7 cellular contexts compared by ENCODE assay signal in genomic region chr7:65762712-65763111, GRCh38.
DNase-seq lines count a peak whose midpoint lies in the region; ATAC-seq, FAIRE-seq and TF ChIP-seq lines count a peak whose summit lies in the region.
"Not testable (repeated sequence)": the region's sequence is repeated elsewhere in the genome, so short reads cannot be mapped to it uniquely, and the experiment has no call there.

No MANE protein-coding gene starts in this region.

- CTCF ChIA-PET in PC-3 (lab: Charles Lee), result not testable (repeated sequence)

- not testable (repeated sequence) for BruUV-seq in PC-3 (replicated peaks; lab: Mats Ljungman, UMichigan)

- not testable (repeated sequence) for H3K79me2 ChIP-seq in PC-3 (ENCODE audit: low read length)

- not testable (repeated sequence) for H3K4me1 ChIP-seq in PC-3 (ENCODE audit: insufficient read depth, low read length); left lung

- not testable (repeated sequence) for H3K4me2 ChIP-seq in PC-3 (ENCODE audit: low read length)

- TF ChIP-seq POLR2A in H54 (IDR thresholded peaks at IDR 0.05; ENCODE audit: low read depth, low read length), result not testable (repeated sequence)

- H3K9ac ChIP-seq in PC-3 (ENCODE audit: low read length), result not testable (repeated sequence)

- not testable (repeated sequence) for H3K36me3 ChIP-seq in PC-3 (ENCODE audit: low read depth, low read length)
- peaks cover 0 to 36% of the 10 kb centered on the region in 2 donors for H3K36me3 ChIP-seq in left lung

- POLR2A ChIA-PET in PC-3 (lab: Charles Lee; ENCODE audit: unreplicated experiment), result not testable (repeated sequence)

- intact Hi-C loops in PC-3 (cut with micrococcal nuclease); activated CD4-positive, alpha-beta T cell treated with anti-CD3 and anti-CD28 coated beads, Interleukin-2, amount 10 ng/mL, durations not matched to agents 24 days and 14 days (cut with micrococcal nuclease); left lung (cut with DNase I): not testable (repeated sequence)

- not testable (repeated sequence) for H3K4me3 ChIP-seq in PC-3 (ENCODE audit: low read length); fibroblast of mammary gland (ENCODE audit: control insufficient read depth, low read depth, low read length); left lung; retinal pigment epithelial cell (ENCODE audit: low read length)

- H3K4me3 Mint-ChIP-seq in activated CD4-positive, alpha-beta T cell treated with anti-CD3 and anti-CD28 coated beads, Interleukin-2, amount 10 ng/mL, durations not matched to agents 24 days and 14 days; activated naive CD8-positive, alpha-beta T cell treated with anti-CD3 and anti-CD28 coated beads, Interleukin-2, amount 50 U/mL, for 24 hours: not testable (repeated sequence)

- ATAC-seq in PC-3 (peak; percentile 98), left lung (peak; percentile 65)
- peak; percentile 58 for ATAC-seq in activated naive CD8-positive, alpha-beta T cell treated with anti-CD3 and anti-CD28 coated beads, Interleukin-2, amount 50 U/mL, for 24 hours

- H3K9me3 ChIP-seq in PC-3 (ENCODE audit: low read length); left lung: not testable (repeated sequence)

- H2AFZ ChIP-seq in PC-3 (ENCODE audit: low read length), result not testable (repeated sequence)

- peak overlapping the region; percentile 39; the same call in 1 of the 2 replicates for H3K27ac ChIP-seq in PC-3 (ENCODE audit: low read length)
- H3K27ac ChIP-seq in left lung, result not testable (repeated sequence)

- peaks cover 25% of the 10 kb centered on the region for H3K36me3 Mint-ChIP-seq in activated CD4-positive, alpha-beta T cell treated with anti-CD3 and anti-CD28 coated beads, Interleukin-2, amount 10 ng/mL, durations not matched to agents 24 days and 14 days (ENCODE audit: low read depth)
- peaks cover 32% of the 10 kb centered on the region for H3K36me3 Mint-ChIP-seq in activated naive CD8-positive, alpha-beta T cell treated with anti-CD3 and anti-CD28 coated beads, Interleukin-2, amount 50 U/mL, for 24 hours (ENCODE audit: low read depth)

- not testable (repeated sequence) for DNase-seq in H54 (ENCODE audit: insufficient read length, low spot score); activated CD4-positive, alpha-beta T cell treated with anti-CD3 and anti-CD28 coated beads, Interleukin-2, amount 10 ng/mL, durations not matched to agents 24 days and 14 days; activated naive CD8-positive, alpha-beta T cell treated with anti-CD3 and anti-CD28 coated beads, Interleukin-2, amount 50 U/mL, for 24 hours; left lung
- DNase-seq in PC-3 (peak; percentile 28), fibroblast of mammary gland (ENCODE audit: low read depth) (peak; percentile 25), retinal pigment epithelial cell (ENCODE audit: low read depth) (peak; percentile 6)

- not testable (repeated sequence) for H3K4me1 Mint-ChIP-seq in activated CD4-positive, alpha-beta T cell treated with anti-CD3 and anti-CD28 coated beads, Interleukin-2, amount 10 ng/mL, durations not matched to agents 24 days and 14 days
- H3K4me1 Mint-ChIP-seq in activated naive CD8-positive, alpha-beta T cell treated with anti-CD3 and anti-CD28 coated beads, Interleukin-2, amount 50 U/mL, for 24 hours, result peaks cover 16% of the 10 kb centered on the region

- not testable (repeated sequence) for H3K9me3 Mint-ChIP-seq in activated CD4-positive, alpha-beta T cell treated with anti-CD3 and anti-CD28 coated beads, Interleukin-2, amount 10 ng/mL, durations not matched to agents 24 days and 14 days; activated naive CD8-positive, alpha-beta T cell treated with anti-CD3 and anti-CD28 coated beads, Interleukin-2, amount 50 U/mL, for 24 hours

- not testable (repeated sequence) for H3K27me3 ChIP-seq in PC-3 (ENCODE audit: low read length); left lung

- H3F3A ChIP-seq in PC-3 (ENCODE audit: low read length, unreplicated experiment), result not testable (repeated sequence)

- not testable (repeated sequence) for H3K27me3 Mint-ChIP-seq in activated CD4-positive, alpha-beta T cell treated with anti-CD3 and anti-CD28 coated beads, Interleukin-2, amount 10 ng/mL, durations not matched to agents 24 days and 14 days; activated naive CD8-positive, alpha-beta T cell treated with anti-CD3 and anti-CD28 coated beads, Interleukin-2, amount 50 U/mL, for 24 hours

- H4K20me1 ChIP-seq in PC-3 (ENCODE audit: low read length), result not testable (repeated sequence)

- H3K9me2 ChIP-seq in PC-3 (replicated peaks; ENCODE audit: low read length), result not testable (repeated sequence)

- H3K27ac Mint-ChIP-seq in activated CD4-positive, alpha-beta T cell treated with anti-CD3 and anti-CD28 coated beads, Interleukin-2, amount 10 ng/mL, durations not matched to agents 24 days and 14 days, result peak overlapping the region; percentile 32
- peak overlapping the region; percentile 76 for H3K27ac Mint-ChIP-seq in activated naive CD8-positive, alpha-beta T cell treated with anti-CD3 and anti-CD28 coated beads, Interleukin-2, amount 50 U/mL, for 24 hours

- FAIRE-seq in H54 (lab: Jason Lieb, UNC), result peak; percentile 57

- TF ChIP-seq CTCF in PC-3 (conservative IDR thresholded peaks at IDR 0.05; ENCODE audit: low read depth, low read length); fibroblast of mammary gland (conservative IDR thresholded peaks at IDR 0.05; ENCODE audit: control insufficient read depth, insufficient read depth, low read depth, low read length); left lung (IDR thresholded peaks at IDR 0.05); retinal pigment epithelial cell (conservative IDR thresholded peaks at IDR 0.05; ENCODE audit: low read depth, low read length): not testable (repeated sequence)
